In genomic region chr11:134363161-134363560, GRCh38 we compare ENCODE assay signal across 32 cellular contexts. TPM values are rescaled to one million over a fixed set of nuclear protein-coding genes. Genes with fewer than 3 reads are reported as not detected.
"Had no signal": no experiment of that assay in that cellular context is flagged by ENCODE, and none has a peak within 500 bp of the region (broad histone marks: within the 10 kb centered on the region; RNA-seq: fewer than 3 reads in every experiment).

No MANE protein-coding gene starts in this region.

- H3K27me3 ChIP-seq: adrenal gland, ascending aorta, cardiac muscle cell, pancreas, thyroid gland, upper lobe of left lung had no signal

- H3K36me3 ChIP-seq: adrenal gland, ascending aorta, cardiac muscle cell, gastroesophageal sphincter, heart left ventricle, left ventricle myocardium inferior, neutrophil, pancreas, thyroid gland, upper lobe of left lung had no signal

- DNase-seq: activated B cell treated with CpG ODN at 0.5 μM for 24 hours; activated CD8-positive, alpha-beta memory T cell treated with anti-CD3 and anti-CD28 coated beads, Interleukin-2, amount 10 ng/mL, durations not matched to agents 7 days and 5 days; activated CD8-positive, alpha-beta T cell treated with anti-CD3 and anti-CD28 coated beads, Interleukin-2, amount 10 ng/mL, durations not matched to agents 7 days and 5 days; activated naive CD4-positive, alpha-beta T cell treated with anti-CD3 and anti-CD28 coated beads for 36 hours; activated naive CD8-positive, alpha-beta T cell treated with anti-CD3 and anti-CD28 coated beads for 36 hours; activated T-cell treated with anti-CD3 and anti-CD28 coated beads, Interleukin-2, amount 50 U/mL, for 72 hours; cortex of kidney; effector memory CD8-positive, alpha-beta T cell; left ventricle myocardium inferior; stimulated activated CD4-positive, alpha-beta T cell treated with anti-CD3 and anti-CD28 coated beads, Interleukin-12 subunit alpha, Interleukin-12 subunit beta, amount 100 ng/mL, for 4 hours; stimulated activated CD4-positive, alpha-beta T cell treated with anti-CD3 and anti-CD28 coated beads, Interleukin-4, amount 100 ng/mL, for 24 hours; stimulated activated naive CD8-positive, alpha-beta T cell treated with anti-CD3 and anti-CD28 coated beads, Interleukin-15, amount 100 ng/mL, for 72 hours; substantia nigra; T-helper 2 cell; upper lobe of left lung had no signal

- H3K36me3 Mint-ChIP-seq: activated CD8-positive, alpha-beta memory T cell treated with anti-CD3 and anti-CD28 coated beads, Interleukin-2, amount 10 ng/mL, durations not matched to agents 7 days and 5 days; brain; stimulated activated memory B cell treated with anti-CD40 and anti-IgM and Interleukin-4, amounts not matched to agents 10 μg/mL and 1 μg/mL and 100 μg/mL, for 72 hours had no signal

- H3K4me1 Mint-ChIP-seq: activated B cell treated with CpG ODN at 0.5 μM for 24 hours had no signal

- H3K9me3 ChIP-seq: adrenal gland, ascending aorta, gastroesophageal sphincter, heart left ventricle, left ventricle myocardium inferior, neutrophil, pancreas, thyroid gland, upper lobe of left lung had no signal

- H3K4me3 ChIP-seq: adrenal gland, ascending aorta, cardiac muscle cell, gastroesophageal sphincter, heart left ventricle, left ventricle myocardium inferior, pancreas, thyroid gland, upper lobe of left lung had no signal

- H3K27ac Mint-ChIP-seq: activated B cell treated with CpG ODN at 0.5 μM for 24 hours; activated CD8-positive, alpha-beta memory T cell treated with anti-CD3 and anti-CD28 coated beads, Interleukin-2, amount 10 ng/mL, durations not matched to agents 7 days and 5 days; activated CD8-positive, alpha-beta T cell treated with anti-CD3 and anti-CD28 coated beads, Interleukin-2, amount 10 ng/mL, durations not matched to agents 7 days and 5 days; activated naive CD4-positive, alpha-beta T cell treated with anti-CD3 and anti-CD28 coated beads for 36 hours; activated naive CD8-positive, alpha-beta T cell treated with anti-CD3 and anti-CD28 coated beads for 36 hours; activated T-cell treated with anti-CD3 and anti-CD28 coated beads, Interleukin-2, amount 50 U/mL, for 72 hours; effector memory CD8-positive, alpha-beta T cell; nephron; stimulated activated memory B cell treated with anti-CD40 and anti-IgM and Interleukin-4, amounts not matched to agents 10 μg/mL and 1 μg/mL and 100 μg/mL, for 72 hours; stimulated activated naive CD8-positive, alpha-beta T cell treated with anti-CD3 and anti-CD28 coated beads, Interleukin-15, amount 100 ng/mL, for 72 hours had no signal

- H3K4me3 Mint-ChIP-seq: activated B cell treated with CpG ODN at 0.5 μM for 24 hours; activated CD8-positive, alpha-beta memory T cell treated with anti-CD3 and anti-CD28 coated beads, Interleukin-2, amount 10 ng/mL, durations not matched to agents 7 days and 5 days; activated CD8-positive, alpha-beta T cell treated with anti-CD3 and anti-CD28 coated beads, Interleukin-2, amount 10 ng/mL, durations not matched to agents 7 days and 5 days; activated naive CD4-positive, alpha-beta T cell treated with anti-CD3 and anti-CD28 coated beads for 36 hours; activated naive CD8-positive, alpha-beta T cell treated with anti-CD3 and anti-CD28 coated beads for 36 hours; activated T-cell treated with anti-CD3 and anti-CD28 coated beads, Interleukin-2, amount 50 U/mL, for 72 hours; brain; effector memory CD8-positive, alpha-beta T cell; nephron; stimulated activated memory B cell treated with anti-CD40 and anti-IgM and Interleukin-4, amounts not matched to agents 10 μg/mL and 1 μg/mL and 100 μg/mL, for 72 hours; stimulated activated naive CD8-positive, alpha-beta T cell treated with anti-CD3 and anti-CD28 coated beads, Interleukin-15, amount 100 ng/mL, for 72 hours had no signal

- H3K27ac ChIP-seq: adrenal gland, ascending aorta, cardiac muscle cell, gastroesophageal sphincter, heart left ventricle, left ventricle myocardium inferior, neutrophil, pancreas, thyroid gland, upper lobe of left lung had no signal

- ATAC-seq: activated CD8-positive, alpha-beta memory T cell treated with anti-CD3 and anti-CD28 coated beads, Interleukin-2, amount 10 ng/mL, durations not matched to agents 7 days and 5 days; activated CD8-positive, alpha-beta T cell treated with anti-CD3 and anti-CD28 coated beads, Interleukin-2, amount 10 ng/mL, durations not matched to agents 7 days and 5 days; activated T-cell treated with anti-CD3 and anti-CD28 coated beads, Interleukin-2, amount 50 U/mL, for 72 hours; effector memory CD8-positive, alpha-beta T cell; gastroesophageal sphincter; heart left ventricle; pancreas; right cardiac atrium; SK-N-SH treated with all-trans-retinoic acid at 6 μM for 48 hours; stimulated activated memory B cell treated with anti-CD40 and anti-IgM and Interleukin-4, amounts not matched to agents 10 μg/mL and 1 μg/mL and 100 μg/mL, for 72 hours; stimulated activated naive CD8-positive, alpha-beta T cell treated with anti-CD3 and anti-CD28 coated beads, Interleukin-15, amount 100 ng/mL, for 72 hours had no signal

- H3K4me1 ChIP-seq: ascending aorta, left ventricle myocardium inferior, pancreas had no signal

- H3K9me3 Mint-ChIP-seq: activated B cell treated with CpG ODN at 0.5 μM for 24 hours; activated naive CD4-positive, alpha-beta T cell treated with anti-CD3 and anti-CD28 coated beads for 36 hours; activated naive CD8-positive, alpha-beta T cell treated with anti-CD3 and anti-CD28 coated beads for 36 hours; activated T-cell treated with anti-CD3 and anti-CD28 coated beads, Interleukin-2, amount 50 U/mL, for 72 hours; effector memory CD8-positive, alpha-beta T cell; nephron; stimulated activated memory B cell treated with anti-CD40 and anti-IgM and Interleukin-4, amounts not matched to agents 10 μg/mL and 1 μg/mL and 100 μg/mL, for 72 hours; stimulated activated naive CD8-positive, alpha-beta T cell treated with anti-CD3 and anti-CD28 coated beads, Interleukin-15, amount 100 ng/mL, for 72 hours had no signal

RNA-seq across cellular contexts. Expression of gene GLB1L2, which starts 31.4 kb away (rescaled TPM):
- total RNA-seq: fibroblast of villous mesenchyme had no signal

RNA-seq across cellular contexts. Expression of gene B3GAT1, which starts 48.9 kb away (rescaled TPM):
- total RNA-seq: activated B cell treated with CpG ODN at 0.5 μM for 24 hours, endothelial cell of umbilical vein, fibroblast of villous mesenchyme, lung microvascular endothelial cell had no signal
- polyA plus RNA-seq: cardiac muscle cell, fibroblast of lung had no signal
